Comparison of ENCODE assay signal across 1 cellular context in genomic region chr18:23438046-23438377, GRCh38.
TF ChIP-seq lines count a peak whose summit lies in the region.

No MANE protein-coding gene starts in this region.

TF ChIP-seq in GM23338, 12 proteins besides CTCF, POLR2A, EP300 and RAD21 (continued from another document):
- no peak for TF ChIP-seq ZNF462 (CRISPR knock-in tag; IDR thresholded peaks at IDR 0.05)
- TF ChIP-seq NANOG (IDR thresholded peaks at IDR 0.05; ENCODE audit: borderline replicate concordance), result no peak
- no peak for TF ChIP-seq ZNF114 (CRISPR knock-in tag; IDR thresholded peaks at IDR 0.05)
